2 cellular contexts compared by ENCODE assay signal in genomic region chrX:72100051-72100755, GRCh38.
TF ChIP-seq lines count a peak whose summit lies in the region.

No MANE protein-coding gene starts in this region.

TF ChIP-seq in GM12878, 131 proteins besides CTCF, POLR2A, EP300 and RAD21:
- TF ChIP-seq BHLHE40 (IDR thresholded peaks at IDR 0.05; ENCODE audit: borderline replicate concordance in 1 of 2, low read depth in 2 of 2, low read length in 1 of 2): peak; percentile 34 to 56; a peak in 3 of 4 replicates
- peak; percentile 57; the same call in 1 of the 2 replicates for TF ChIP-seq CREM (IDR thresholded peaks at IDR 0.05; ENCODE audit: low read depth)
- no peak for TF ChIP-seq GABPA (IDR thresholded peaks at IDR 0.05; ENCODE audit: low read depth)
- TF ChIP-seq SUPT20H (IDR thresholded peaks at IDR 0.05; ENCODE audit: borderline replicate concordance, control insufficient read depth, low read depth, low read length): no peak
- no peak for TF ChIP-seq ZBTB4 (CRISPR knock-in tag; IDR thresholded peaks at IDR 0.05)
- TF ChIP-seq FOXM1 (IDR thresholded peaks at IDR 0.05; ENCODE audit: low read depth, low read length): no peak
- no peak for TF ChIP-seq POLR2AphosphoS5 (IDR thresholded peaks at IDR 0.05; ENCODE audit: low read length)
- TF ChIP-seq BMI1 (IDR thresholded peaks at IDR 0.05; ENCODE audit: borderline replicate concordance): no peak
- no peak for TF ChIP-seq ZBTB11 (CRISPR knock-in tag; IDR thresholded peaks at IDR 0.05)
- TF ChIP-seq CREB1 (IDR thresholded peaks at IDR 0.05; ENCODE audit: low read depth): peak; percentile 68; the same call in 1 of the 2 replicates
- no peak for TF ChIP-seq ETV6 (conservative IDR thresholded peaks at IDR 0.05 in 1 of 2, IDR thresholded peaks at IDR 0.05 in 1 of 2; ENCODE audit: borderline replicate concordance in 1 of 2, low read depth in 1 of 2)

TF ChIP-seq in SK-N-SH treated with all-trans-retinoic acid at 6 μM for 48 hours, 23 proteins besides CTCF, POLR2A, EP300 and RAD21:
- TF ChIP-seq OSR1 (CRISPR knock-in tag; IDR thresholded peaks at IDR 0.05) (no peak), ZNF8 (CRISPR knock-in tag; IDR thresholded peaks at IDR 0.05) (no peak), ZFP30 (CRISPR knock-in tag; IDR thresholded peaks at IDR 0.05) (no peak), ZNF565 (CRISPR knock-in tag; conservative IDR thresholded peaks at IDR 0.05; ENCODE audit: low read depth) (no peak), SNAI2 (CRISPR knock-in tag; IDR thresholded peaks at IDR 0.05) (no peak), TOX (CRISPR knock-in tag; IDR thresholded peaks at IDR 0.05; ENCODE audit: borderline replicate concordance) (no peak), BACH2 (CRISPR knock-in tag; IDR thresholded peaks at IDR 0.05; ENCODE audit: borderline replicate concordance) (no peak)
